Comparison of ENCODE assay signal across 5 cellular contexts in genomic region chr12:117370000-117370399, GRCh38. TPM values are rescaled to one million over a fixed set of nuclear protein-coding genes. Genes with fewer than 3 reads are reported as not detected.
"Had no signal": no experiment of that assay in that cellular context is flagged by ENCODE, and none has a peak within 500 bp of the region (broad histone marks: within the 10 kb centered on the region; RNA-seq: fewer than 3 reads in every experiment).

No MANE protein-coding gene starts in this region.

RNA-seq across cellular contexts. Expression of gene NOS1, which starts 8.6 kb away (rescaled TPM):
- total RNA-seq: HepG2, HT-29, IMR-90, K562 had no signal
- polyA plus RNA-seq: HepG2, IgD-negative memory B cell, K562 had no signal
